9 cellular contexts compared by ENCODE assay signal in the genomic region with DNA sequence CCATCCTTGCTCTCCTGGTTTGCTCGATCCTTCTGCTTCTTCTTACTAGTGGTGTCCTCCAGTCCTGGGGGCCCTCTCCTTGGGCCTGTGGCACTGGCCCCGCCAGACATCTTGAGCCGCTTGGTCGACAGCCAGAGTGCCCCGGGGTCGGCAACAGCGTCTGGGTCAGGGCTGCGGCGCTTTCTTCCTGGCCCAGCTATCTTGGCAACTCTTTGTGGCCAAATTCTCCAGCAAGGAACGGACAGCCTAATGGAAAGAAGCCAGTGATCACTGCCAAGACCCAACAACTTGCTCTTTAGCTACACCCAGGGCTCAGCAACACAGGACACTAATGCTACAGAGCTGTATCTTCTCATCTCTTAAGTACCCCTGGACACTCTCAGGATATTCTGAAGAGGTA. TPM values are rescaled to one million over a fixed set of nuclear protein-coding genes. Genes with fewer than 3 reads are reported as not detected.
A peak's percentile ranks its signal among the peaks of the same experiment; 100 is the strongest.
DNase-seq lines count a peak whose midpoint lies in the region; ATAC-seq and TF ChIP-seq lines count a peak whose summit lies in the region.
"Had no signal": no experiment of that assay in that cellular context is flagged by ENCODE, and none has a peak within 500 bp of the region (broad histone marks: within the 10 kb centered on the region; RNA-seq: fewer than 3 reads in every experiment).

No MANE protein-coding gene starts in this region.

- peak overlapping the region; percentile 86 to 99 (median 90); a peak in 19 of 20 replicates for H3K4me3 ChIP-seq in BLaER1 treated with 17β-estradiol and CSF1 and Interleukin-3, amounts not matched to agents 10 nM and 100 nM
- peak overlapping the region in 2 of 3 donors; percentile 79 to 95 for H3K4me3 ChIP-seq in breast epithelium

- DNase-seq in breast epithelium (ENCODE audit: low spot score in 2 of 2) (no peak), natural killer cell (no peak), GF-D8 (lab: John Stamatoyannopoulos, UW) (no peak), NCI-H1105 treated with DMSO at 0.1 percent for 48 hours (lab: John Stamatoyannopoulos, UW) (no peak)
- no peak for DNase-seq in activated effector memory CD4-positive, alpha-beta T cell treated with anti-CD3 and anti-CD28 coated beads, Interleukin-2, amount 50 U/mL, for 16 hours
- DNase-seq: effector CD4-positive, alpha-beta T cell had no signal

- no peaks in the 10 kb centered on the region for H3K9me3 ChIP-seq in BLaER1 treated with 17β-estradiol and CSF1 and Interleukin-3, amounts not matched to agents 10 nM and 100 nM (replicated peaks in 1 of 11)
- H3K9me3 ChIP-seq in KOPT-K1 (ENCODE audit: insufficient read depth, low read length, poor library complexity, severe bottlenecking) (no peaks in the 10 kb centered on the region), breast epithelium (no peaks in the 10 kb centered on the region)

- no peaks in the 10 kb centered on the region for H3K9me3 Mint-ChIP-seq in natural killer cell

- H3K4me1 ChIP-seq in BLaER1 treated with 17β-estradiol and CSF1 and Interleukin-3, amounts not matched to agents 10 nM and 100 nM, result peaks cover 16 to 24% (median 21%) of the 10 kb centered on the region in 10 experiments
- H3K4me1 ChIP-seq in breast epithelium, result peaks cover 8 to 11% of the 10 kb centered on the region in 2 donors

- H3K27me3 ChIP-seq in BLaER1 treated with 17β-estradiol and CSF1 and Interleukin-3, amounts not matched to agents 10 nM and 100 nM, result no peaks in the 10 kb centered on the region
- H3K27me3 ChIP-seq in breast epithelium, result no peaks in the 10 kb centered on the region

- no peaks in the 10 kb centered on the region for H3K36me3 Mint-ChIP-seq in natural killer cell

- no peak for TF ChIP-seq CTCF in breast epithelium (IDR thresholded peaks at IDR 0.05)
- TF ChIP-seq CTCF in natural killer cell (IDR thresholded peaks at IDR 0.05), result no peak

- ATAC-seq in natural killer cell, result no peak
- ATAC-seq in HG03521 (IDR thresholded peaks at IDR 0.05; ENCODE audit: unreplicated experiment), result no peak

- no peaks in the 10 kb centered on the region for H3K27me3 Mint-ChIP-seq in natural killer cell (ENCODE audit: low read depth in 2 of 2)

- no peak for TF ChIP-seq POLR2A in breast epithelium (IDR thresholded peaks at IDR 0.05)

- peak overlapping the region; percentile 28 for H3K4me3 Mint-ChIP-seq in natural killer cell

- intact Hi-C loops in breast epithelium (cut with DNase I; ENCODE audit: low total_unique reads) (no loop called here), natural killer cell (cut with micrococcal nuclease) (no loop called here)

- H3K4me1 Mint-ChIP-seq in natural killer cell, result peaks cover 5 to 12% of the 10 kb centered on the region in 2 donors

- H3K27ac ChIP-seq in BLaER1 treated with 17β-estradiol and CSF1 and Interleukin-3, amounts not matched to agents 10 nM and 100 nM, result peak overlapping the region; percentile 90 to 97 (median 97); a peak in 18 of 22 replicates
- peak overlapping the region; percentile 82 for H3K27ac ChIP-seq in KOPT-K1 (ENCODE audit: low read depth, low read length, poor library complexity, severe bottlenecking)
- peak overlapping the region; percentile 96 for H3K27ac ChIP-seq in breast epithelium

- H3K9ac ChIP-seq in BLaER1 treated with 17β-estradiol and CSF1 and Interleukin-3, amounts not matched to agents 10 nM and 100 nM, result peak overlapping the region; percentile 91 to 98 (median 96)

- H3K4me2 ChIP-seq in BLaER1 treated with 17β-estradiol and CSF1 and Interleukin-3, amounts not matched to agents 10 nM and 100 nM, result peak overlapping the region; percentile 95 to 99 (median 98)

- peaks cover 0 to 37% (median 5%) of the 10 kb centered on the region in 11 experiments; a peak in 10 of 22 replicates for H4K20me1 ChIP-seq in BLaER1 treated with 17β-estradiol and CSF1 and Interleukin-3, amounts not matched to agents 10 nM and 100 nM

- peaks cover 49 to 55% (median 51%) of the 10 kb centered on the region in 11 experiments for H3K36me3 ChIP-seq in BLaER1 treated with 17β-estradiol and CSF1 and Interleukin-3, amounts not matched to agents 10 nM and 100 nM
- H3K36me3 ChIP-seq in KOPT-K1 (ENCODE audit: insufficient read depth, low read length) (peaks cover 52% of the 10 kb centered on the region), breast epithelium (peaks cover 39% of the 10 kb centered on the region)

- peak overlapping the region in 1 of 2 donors; percentile 87 for H3K27ac Mint-ChIP-seq in natural killer cell

RNA-seq across cellular contexts. Expression of a gene that starts 1.6 kb away (rescaled TPM):
- 10 to 100 TPM; 49.2 to 57.2 (median 56.2) TPM for total RNA-seq in breast epithelium
- 10 to 100 TPM; 68.6 to 71.5 (median 68.6) TPM for total RNA-seq in natural killer cell

RNA-seq across cellular contexts. Expression of a gene that starts 13.8 kb away (rescaled TPM):
- total RNA-seq in breast epithelium (100 to 1,000 TPM; 411 to 700 (median 540) TPM), natural killer cell (1 to 10 TPM in 2 of 3 donors, under 1 TPM in 1; 0.75 to 1.7 (median 1.2) TPM)

RNA-seq across cellular contexts. Expression of a gene that starts 14.5 kb away (rescaled TPM):
- total RNA-seq in breast epithelium (100 to 1,000 TPM; 233 to 268 (median 252) TPM), natural killer cell (100 to 1,000 TPM; 250 to 280 (median 258) TPM)

RNA-seq across cellular contexts. Expression of a gene that starts 25.2 kb away (rescaled TPM):
- total RNA-seq in breast epithelium (100 to 1,000 TPM in 1 of 3 donors, 10 to 100 TPM in 2; 73.1 to 115 (median 99.3) TPM), natural killer cell (100 to 1,000 TPM; 220 to 230 (median 227) TPM)

RNA-seq across cellular contexts. Expression of a gene that starts 47.1 kb away (rescaled TPM):
- total RNA-seq in breast epithelium, result 10 to 100 TPM; 29.0 to 39.7 (median 31.8) TPM
- 10 to 100 TPM; 13.8 to 20.6 (median 15.6) TPM for total RNA-seq in natural killer cell

Comparison
In these comparisons a context has a peak if more than half of its experiments do, and no peak if none do; other contexts are left out.
1. RNA of a gene that starts 13.8 kb away (total RNA-seq): 411 to 700 TPM in breast epithelium; 0.75 to 1.7 TPM in natural killer cell; every median in the first group is over 100 times any median in the second.
2. Peak in every context shown above with its lines, with median percentiles within 50 percentile points of each other: H3K27ac ChIP-seq.